ENCODE assay signal across 33 cellular contexts in the genomic region with DNA sequence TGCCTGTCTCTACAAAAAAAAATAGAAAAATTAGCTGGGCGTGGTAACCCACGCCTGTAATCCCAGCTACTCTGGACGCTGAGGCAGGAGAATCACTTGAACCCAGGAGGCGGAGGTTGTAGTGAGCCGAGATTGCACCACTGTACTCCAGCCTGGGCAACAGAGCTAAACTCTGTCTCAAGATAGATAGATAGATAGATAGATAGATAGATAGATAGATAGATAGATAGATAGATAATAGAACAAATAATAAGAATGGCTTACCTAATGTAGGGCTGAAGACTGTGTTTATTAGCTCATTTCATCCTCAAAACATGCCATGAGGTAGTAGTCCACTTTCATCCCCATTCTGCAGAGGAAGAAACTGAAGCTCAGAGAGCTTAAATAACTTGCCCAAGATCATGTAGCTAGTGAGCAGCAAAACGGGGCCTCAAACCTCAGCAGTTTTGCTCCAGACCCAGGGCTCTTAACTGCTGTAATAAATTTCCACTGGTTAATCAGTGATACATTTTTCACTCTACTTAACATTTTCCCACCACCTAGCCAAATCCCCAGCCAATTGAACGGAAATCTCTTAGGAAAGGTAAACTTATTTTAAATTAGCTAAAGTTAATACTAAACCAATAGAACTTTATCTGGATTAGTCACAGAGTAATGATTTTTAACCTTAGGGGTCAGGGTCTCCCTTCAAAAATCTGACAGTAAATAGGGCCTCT.
DNase-seq lines count a peak whose midpoint lies in the region; ATAC-seq, FAIRE-seq and TF ChIP-seq lines count a peak whose summit lies in the region.
"Had no signal": no experiment of that assay in that cellular context is flagged by ENCODE, and none has a peak within 500 bp of the region (broad histone marks: within the 10 kb centered on the region; RNA-seq: fewer than 3 reads in every experiment).

No MANE protein-coding gene starts in this region.

- ATAC-seq in lower lobe of right lung (peak in 1 of 2 donors; percentile 37), GM18868 (IDR thresholded peaks at IDR 0.05; ENCODE audit: unreplicated experiment) (no peak), HG03175 (IDR thresholded peaks at IDR 0.05; ENCODE audit: unreplicated experiment) (no peak)
- ATAC-seq: activated CD8-positive, alpha-beta T cell treated with anti-CD3 and anti-CD28 coated beads for 36 hours had no signal

- H3K9me3 Mint-ChIP-seq in Calu3 (ENCODE audit: low read depth, unreplicated experiment): no peaks in the 10 kb centered on the region
- no peaks in the 10 kb centered on the region for H3K9me3 Mint-ChIP-seq in endodermal cell
- H3K9me3 Mint-ChIP-seq: activated CD8-positive, alpha-beta T cell treated with anti-CD3 and anti-CD28 coated beads for 36 hours; activated naive CD4-positive, alpha-beta T cell treated with anti-CD3 and anti-CD28 coated beads for 36 hours; central memory CD8-positive, alpha-beta T cell; dendritic cell treated with granulocyte-macrophage colony-stimulating factor and Interleukin-4, amounts not matched to agents 40 ng/mL and 50 ng/mL, for 4 days; naive B cell; stimulated activated naive CD8-positive, alpha-beta T cell treated with anti-CD3 and anti-CD28 coated beads, Interleukin-15, Interleukin-2, amounts not matched to agents 100 ng/mL and 50 ng/mL, for 24 hours had no signal

- DNase-seq in Calu3: no peak
- DNase-seq in endodermal cell: no peak
- DNase-seq in lower lobe of right lung: no peak
- DNase-seq in small intestine: peak; percentile 55
- no peak for DNase-seq in AG20443 (ENCODE audit: low spot score)
- DNase-seq in NCI-H69 (lab: John Stamatoyannopoulos, UW): no peak
- DNase-seq: activated CD4-positive, alpha-beta T cell treated with anti-CD3 and anti-CD28 coated beads for 1 hour; activated CD8-positive, alpha-beta memory T cell treated with anti-CD3 and anti-CD28 coated beads, Interleukin-2, amount 50 U/mL, for 48 hours; activated CD8-positive, alpha-beta T cell treated with anti-CD3 and anti-CD28 coated beads for 36 hours; activated naive CD4-positive, alpha-beta T cell treated with anti-CD3 and anti-CD28 coated beads for 36 hours; CD4-positive, alpha-beta memory T cell; Karpas-422; left colon; naive B cell; NCI-H1417 treated with DMSO at 0.1 percent for 48 hours; NCI-H2081; NCI-H2227 treated with DMSO at 0.1 percent for 48 hours; NCI-H526 treated with DMSO at 0.1 percent for 48 hours; occipital lobe; PC-9; retina; Right ventricle myocardium superior; stimulated activated CD4-positive, alpha-beta T cell treated with anti-CD3 and anti-CD28 coated beads, Interleukin-1b, Interleukin-23, amount 100 ng/mL, for 48 hours had no signal

- FAIRE-seq in small intestine (lab: Jason Lieb, UNC): no peak
- FAIRE-seq: endometrium, frontal cortex, GM18507, H1 had no signal

- H3K4me3 Mint-ChIP-seq in Calu3 (ENCODE audit: low read depth, unreplicated experiment): peak overlapping the region; percentile 29
- peak overlapping the region; percentile 26 for H3K4me3 Mint-ChIP-seq in endodermal cell
- H3K4me3 Mint-ChIP-seq: activated CD8-positive, alpha-beta T cell treated with anti-CD3 and anti-CD28 coated beads for 36 hours; activated naive CD4-positive, alpha-beta T cell treated with anti-CD3 and anti-CD28 coated beads for 36 hours; CD4-positive, alpha-beta memory T cell; central memory CD8-positive, alpha-beta T cell; dendritic cell treated with granulocyte-macrophage colony-stimulating factor and Interleukin-4, amounts not matched to agents 40 ng/mL and 50 ng/mL, for 4 days; naive B cell; stimulated activated naive CD8-positive, alpha-beta T cell treated with anti-CD3 and anti-CD28 coated beads, Interleukin-15, Interleukin-2, amounts not matched to agents 100 ng/mL and 50 ng/mL, for 24 hours had no signal

- H3K36me3 ChIP-seq in endodermal cell (ENCODE audit: control insufficient read depth, insufficient read depth, low read length) (no peaks in the 10 kb centered on the region), lower lobe of right lung (no peaks in the 10 kb centered on the region), small intestine (ENCODE audit: control insufficient read depth in 2 of 2, insufficient read depth in 2 of 2, low read length in 2 of 2) (no peaks in the 10 kb centered on the region)

- intact Hi-C loops in Calu3 (cut with micrococcal nuclease; ENCODE audit: unreplicated experiment): loop anchor here (10.0 kb wide), 2 partner anchors 88 to 118 kb away; a partner anchor contains a TSS
- intact Hi-C loops in lower lobe of right lung (cut with DNase I): no loop called here

- H3K27me3 Mint-ChIP-seq in Calu3 (ENCODE audit: unreplicated experiment) (no peaks in the 10 kb centered on the region), endodermal cell (ENCODE audit: insufficient read depth) (no peaks in the 10 kb centered on the region)
- H3K27me3 Mint-ChIP-seq: activated CD8-positive, alpha-beta T cell treated with anti-CD3 and anti-CD28 coated beads for 36 hours; CD4-positive, alpha-beta memory T cell; central memory CD8-positive, alpha-beta T cell; dendritic cell treated with granulocyte-macrophage colony-stimulating factor and Interleukin-4, amounts not matched to agents 40 ng/mL and 50 ng/mL, for 4 days; naive B cell; stimulated activated naive CD8-positive, alpha-beta T cell treated with anti-CD3 and anti-CD28 coated beads, Interleukin-15, Interleukin-2, amounts not matched to agents 100 ng/mL and 50 ng/mL, for 24 hours had no signal

- no peak for TF ChIP-seq CTCF in Calu3 (IDR thresholded peaks at IDR 0.05; ENCODE audit: unreplicated experiment)
- TF ChIP-seq CTCF in endodermal cell (conservative IDR thresholded peaks at IDR 0.05): no peak
- no peak for TF ChIP-seq CTCF in lower lobe of right lung (IDR thresholded peaks at IDR 0.05)

- H3K4me3 ChIP-seq in endodermal cell (ENCODE audit: low read length) (no peak overlapping the region), lower lobe of right lung (peak overlapping the region; percentile 36), small intestine (ENCODE audit: low read depth in 1 of 2, low read length in 2 of 2) (no peak overlapping the region)
- H3K4me3 ChIP-seq: PC-9, skin epidermis had no signal

- H3K9ac ChIP-seq in endodermal cell (ENCODE audit: extremely low read depth, low read length, poor library complexity, severe bottlenecking): no peak overlapping the region

- H3K27ac Mint-ChIP-seq in Calu3 (ENCODE audit: unreplicated experiment): peak overlapping the region; percentile 22
- peak overlapping the region; percentile 85 for H3K27ac Mint-ChIP-seq in endodermal cell
- H3K27ac Mint-ChIP-seq: activated CD8-positive, alpha-beta T cell treated with anti-CD3 and anti-CD28 coated beads for 36 hours; activated naive CD4-positive, alpha-beta T cell treated with anti-CD3 and anti-CD28 coated beads for 36 hours had no signal

- 90 to 93% methylated on average over 5 to 7 of the region's 7 CpGs for WGBS in endodermal cell (ENCODE audit: insufficient coverage in 1 of 2, insufficient read length in 1 of 2), 2 experiments
- 24 to 63% (median 33%) methylated on average over 7 of the region's 7 CpGs for WGBS in small intestine, 3 donors

- no TSS peak for BruUV-seq in Calu3 (replicated peaks; lab: Mats Ljungman, UMichigan)

- H3K36me3 Mint-ChIP-seq in Calu3 (ENCODE audit: insufficient read depth, unreplicated experiment): no peaks in the 10 kb centered on the region
- no peaks in the 10 kb centered on the region for H3K36me3 Mint-ChIP-seq in endodermal cell (ENCODE audit: low read depth)
- H3K36me3 Mint-ChIP-seq: CD4-positive, alpha-beta memory T cell; naive B cell had no signal

- peaks cover 27% of the 10 kb centered on the region for H3K4me1 Mint-ChIP-seq in Calu3 (ENCODE audit: low read depth, unreplicated experiment)
- peaks cover 28% of the 10 kb centered on the region for H3K4me1 Mint-ChIP-seq in endodermal cell
- H3K4me1 Mint-ChIP-seq: central memory CD8-positive, alpha-beta T cell had no signal

- H3K4me1 ChIP-seq in endodermal cell (ENCODE audit: control insufficient read depth, insufficient read depth, low read length) (peaks cover 9% of the 10 kb centered on the region), lower lobe of right lung (peaks cover 26% of the 10 kb centered on the region), small intestine (ENCODE audit: control insufficient read depth in 2 of 2, insufficient read depth in 1 of 2, low read depth in 1 of 2, low read length in 1 of 2) (peaks cover 3 to 4% of the 10 kb centered on the region in 2 donors)

- CTCF ChIA-PET in Calu3 (lab: Charles Lee): interaction anchor here (2.1 kb wide), 1 partner anchor 55 kb away, joined by 6 read pairs; no protein-coding TSS in a partner anchor

- H3K9me3 ChIP-seq in endodermal cell (ENCODE audit: control insufficient read depth, low read length) (no peaks in the 10 kb centered on the region), lower lobe of right lung (no peaks in the 10 kb centered on the region), small intestine (ENCODE audit: control insufficient read depth, low read depth) (no peaks in the 10 kb centered on the region)

- H3K27me3 ChIP-seq in endodermal cell (ENCODE audit: control insufficient read depth, insufficient read depth, low read length, poor library complexity, severe bottlenecking) (no peaks in the 10 kb centered on the region), lower lobe of right lung (ENCODE audit: low read depth) (no peaks in the 10 kb centered on the region), small intestine (ENCODE audit: control insufficient read depth in 2 of 2, insufficient read depth in 2 of 2, low read length in 2 of 2) (no peaks in the 10 kb centered on the region)

- H3K27ac ChIP-seq in endodermal cell (ENCODE audit: low read depth, low read length) (no peak overlapping the region), lower lobe of right lung (peak overlapping the region; percentile 49), small intestine (ENCODE audit: low read depth in 1 of 2, low read length in 1 of 2) (peak overlapping the region; percentile 53 to 69)
- H3K27ac ChIP-seq: PC-9 had no signal
